ENCODE assay signal across 1 cellular context in genomic region chr19:38562096-38562495, GRCh38.
TF ChIP-seq lines count a peak whose summit lies in the region.

No MANE protein-coding gene starts in this region.

TF ChIP-seq in A549, 52 proteins besides CTCF, POLR2A, EP300 and RAD21 (continued from another document):
- TF ChIP-seq, protein P1, sequence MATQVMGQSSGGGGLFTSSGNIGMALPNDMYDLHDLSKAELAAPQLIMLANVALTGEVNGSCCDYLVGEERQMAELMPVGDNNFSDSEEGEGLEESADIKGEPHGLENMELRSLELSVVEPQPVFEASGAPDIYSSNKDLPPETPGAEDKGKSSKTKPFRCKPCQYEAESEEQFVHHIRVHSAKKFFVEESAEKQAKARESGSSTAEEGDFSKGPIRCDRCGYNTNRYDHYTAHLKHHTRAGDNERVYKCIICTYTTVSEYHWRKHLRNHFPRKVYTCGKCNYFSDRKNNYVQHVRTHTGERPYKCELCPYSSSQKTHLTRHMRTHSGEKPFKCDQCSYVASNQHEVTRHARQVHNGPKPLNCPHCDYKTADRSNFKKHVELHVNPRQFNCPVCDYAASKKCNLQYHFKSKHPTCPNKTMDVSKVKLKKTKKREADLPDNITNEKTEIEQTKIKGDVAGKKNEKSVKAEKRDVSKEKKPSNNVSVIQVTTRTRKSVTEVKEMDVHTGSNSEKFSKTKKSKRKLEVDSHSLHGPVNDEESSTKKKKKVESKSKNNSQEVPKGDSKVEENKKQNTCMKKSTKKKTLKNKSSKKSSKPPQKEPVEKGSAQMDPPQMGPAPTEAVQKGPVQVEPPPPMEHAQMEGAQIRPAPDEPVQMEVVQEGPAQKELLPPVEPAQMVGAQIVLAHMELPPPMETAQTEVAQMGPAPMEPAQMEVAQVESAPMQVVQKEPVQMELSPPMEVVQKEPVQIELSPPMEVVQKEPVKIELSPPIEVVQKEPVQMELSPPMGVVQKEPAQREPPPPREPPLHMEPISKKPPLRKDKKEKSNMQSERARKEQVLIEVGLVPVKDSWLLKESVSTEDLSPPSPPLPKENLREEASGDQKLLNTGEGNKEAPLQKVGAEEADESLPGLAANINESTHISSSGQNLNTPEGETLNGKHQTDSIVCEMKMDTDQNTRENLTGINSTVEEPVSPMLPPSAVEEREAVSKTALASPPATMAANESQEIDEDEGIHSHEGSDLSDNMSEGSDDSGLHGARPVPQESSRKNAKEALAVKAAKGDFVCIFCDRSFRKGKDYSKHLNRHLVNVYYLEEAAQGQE (IDR thresholded peaks at IDR 0.05) = no peak
- TF ChIP-seq HOXB13 (CRISPR knock-in tag; IDR thresholded peaks at IDR 0.05; ENCODE audit: low read depth) = no peak
